12 cellular contexts compared by ENCODE assay signal in the genomic region with DNA sequence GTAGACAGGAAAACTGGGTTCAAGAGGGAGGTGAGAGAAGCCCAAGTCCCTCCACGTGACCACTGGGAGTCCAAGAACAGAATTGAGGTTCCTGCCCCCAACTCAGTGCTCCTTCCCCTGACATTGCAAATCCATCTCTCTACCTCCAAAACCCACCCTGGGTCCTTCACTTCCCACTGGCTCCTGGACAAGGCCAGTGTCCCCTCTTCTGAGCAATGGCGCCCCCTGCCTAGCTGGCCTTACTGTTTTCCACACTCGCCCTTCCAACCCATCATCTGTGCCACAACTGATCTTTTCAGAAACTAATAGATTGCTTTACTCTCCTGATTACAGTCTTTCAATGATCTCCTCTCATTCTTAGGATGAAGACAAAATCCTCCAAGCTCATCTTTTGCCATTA.
DNase-seq lines count a peak whose midpoint lies in the region; ATAC-seq and TF ChIP-seq lines count a peak whose summit lies in the region.
"Had no signal": no experiment of that assay in that cellular context is flagged by ENCODE, and none has a peak within 500 bp of the region (broad histone marks: within the 10 kb centered on the region; RNA-seq: fewer than 3 reads in every experiment).

No MANE protein-coding gene starts in this region.

- no peaks in the 10 kb centered on the region for H4K20me1 ChIP-seq in SK-N-SH (ENCODE audit: insufficient read depth)

- no peak for TF ChIP-seq EP300 in SK-N-SH (IDR thresholded peaks at IDR 0.05; ENCODE audit: borderline replicate concordance in 1 of 2, low read depth in 1 of 2, low read length in 1 of 2)

- H3K9ac ChIP-seq in SK-N-SH = no peak overlapping the region

- H2AFZ ChIP-seq in SK-N-SH (ENCODE audit: low read depth) = no peak overlapping the region

- TF ChIP-seq CTCF in SK-N-SH (IDR thresholded peaks at IDR 0.05) = peak; percentile 37; the same call in 1 of the 2 replicates
- peak; percentile 37 for TF ChIP-seq CTCF in GM12873 (IDR thresholded peaks at IDR 0.05; ENCODE audit: insufficient read depth, low read depth, low read length, missing control alignments)
- TF ChIP-seq CTCF in brain microvascular endothelial cell (IDR thresholded peaks at IDR 0.05; ENCODE audit: low read depth, low read length, missing control alignments) = peak; percentile 50

- in situ Hi-C loops in brain microvascular endothelial cell (cut with HindIII; ENCODE audit: low pct_ligation_motif_present, low sequenced_read_pairs) = no loop called here

- no peaks in the 10 kb centered on the region for H3K9me3 ChIP-seq in SK-N-SH
- H3K9me3 ChIP-seq: thoracic aorta had no signal

- CTCF ChIA-PET in SK-N-SH (lab: Yijun Ruan, JAX) = interaction anchor here (0.6 to 1.5 kb wide), 4 partner anchors 11 to 317 kb away, joined by 3 to 7 read pairs (median 4); no protein-coding TSS in a partner anchor

- H3K36me3 ChIP-seq in SK-N-SH (replicated peaks in 1 of 2; ENCODE audit: control insufficient read depth in 1 of 2, insufficient read depth in 2 of 2, low read length in 1 of 2) (no peaks in the 10 kb centered on the region), brain microvascular endothelial cell (replicated peaks) (no peaks in the 10 kb centered on the region)
- H3K36me3 ChIP-seq: thoracic aorta had no signal

- H3K27ac ChIP-seq in SK-N-SH (ENCODE audit: low read depth in 2 of 2, low read length in 1 of 2) (no peak overlapping the region), brain microvascular endothelial cell (no peak overlapping the region)
- H3K27ac ChIP-seq: thoracic aorta had no signal

- H3K9me2 ChIP-seq in SK-N-SH = no peaks in the 10 kb centered on the region

- WGBS in SK-N-SH (ENCODE audit: low lambda C conversion rate) = 83% methylated on average over 3 of the region's 3 CpGs

- H3K4me1 ChIP-seq in SK-N-SH (ENCODE audit: control insufficient read depth in 1 of 2, insufficient read depth in 2 of 2, low read depth in 1 of 2, low read length in 1 of 2) = peaks cover 0 to 10% of the 10 kb centered on the region in 2 experiments; a peak in 2 of 4 replicates

- DNase-seq in SK-N-SH (no peak), brain microvascular endothelial cell (no peak), mesenteric fat pad (ENCODE audit: low spot score) (peak; percentile 60), RKO (ENCODE audit: low spot score) (no peak)
- DNase-seq: activated CD4-positive, alpha-beta T cell treated with anti-CD3 and anti-CD28 coated beads for 4 hours; DMS79 had no signal

- POLR2A ChIA-PET in SK-N-SH (lab: Yijun Ruan, JAX) = no interaction called here

- no peak overlapping the region for H3K4me2 ChIP-seq in SK-N-SH

- no peaks in the 10 kb centered on the region for H3F3A ChIP-seq in SK-N-SH (replicated peaks; ENCODE audit: insufficient read depth)

- TF ChIP-seq RAD21 in SK-N-SH (IDR thresholded peaks at IDR 0.05; ENCODE audit: low read length) = peak; percentile 54

- H3K27me3 ChIP-seq in SK-N-SH (ENCODE audit: insufficient read depth) (no peaks in the 10 kb centered on the region), brain microvascular endothelial cell (replicated peaks) (no peaks in the 10 kb centered on the region)

- ATAC-seq in SK-N-SH treated with all-trans-retinoic acid at 6 μM for 48 hours (no peak), GM19328 (IDR thresholded peaks at IDR 0.05; ENCODE audit: unreplicated experiment) (no peak), HG03571 (IDR thresholded peaks at IDR 0.05; ENCODE audit: unreplicated experiment) (no peak)
- ATAC-seq: right cardiac atrium had no signal

- H3K79me2 ChIP-seq in SK-N-SH (ENCODE audit: insufficient read depth) = no peaks in the 10 kb centered on the region

- H3K4me3 ChIP-seq in SK-N-SH (ENCODE audit: low read depth in 2 of 2, low read length in 1 of 2) (no peak overlapping the region), brain microvascular endothelial cell (ENCODE audit: low read depth, low read length) (no peak overlapping the region)
- H3K4me3 ChIP-seq: thoracic aorta had no signal

TF ChIP-seq in SK-N-SH, 30 proteins besides CTCF, POLR2A, EP300 and RAD21:
- no peak for TF ChIP-seq CHD2 (IDR thresholded peaks at IDR 0.05; ENCODE audit: low read length, partially characterized antibody)
- TF ChIP-seq SMC3 (IDR thresholded peaks at IDR 0.05; ENCODE audit: low read depth, low read length) = peak; percentile 12; the same call in 1 of the 2 replicates
- TF ChIP-seq, protein P1, sequence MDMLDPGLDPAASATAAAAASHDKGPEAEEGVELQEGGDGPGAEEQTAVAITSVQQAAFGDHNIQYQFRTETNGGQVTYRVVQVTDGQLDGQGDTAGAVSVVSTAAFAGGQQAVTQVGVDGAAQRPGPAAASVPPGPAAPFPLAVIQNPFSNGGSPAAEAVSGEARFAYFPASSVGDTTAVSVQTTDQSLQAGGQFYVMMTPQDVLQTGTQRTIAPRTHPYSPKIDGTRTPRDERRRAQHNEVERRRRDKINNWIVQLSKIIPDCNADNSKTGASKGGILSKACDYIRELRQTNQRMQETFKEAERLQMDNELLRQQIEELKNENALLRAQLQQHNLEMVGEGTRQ (IDR thresholded peaks at IDR 0.05; ENCODE audit: borderline replicate concordance, low read depth, low read length) = no peak
- TF ChIP-seq POLR2AphosphoS5 (IDR thresholded peaks at IDR 0.05; ENCODE audit: low read depth, low read length) = no peak
- no peak for TF ChIP-seq TEAD4 (IDR thresholded peaks at IDR 0.05; ENCODE audit: borderline replicate concordance, insufficient read depth)
TF ChIP-seq in SK-N-SH: peak in this region for 1.

TF ChIP-seq in SK-N-SH treated with all-trans-retinoic acid at 6 μM for 48 hours, 23 proteins besides CTCF, POLR2A, EP300 and RAD21:
- TF ChIP-seq, protein P2, sequence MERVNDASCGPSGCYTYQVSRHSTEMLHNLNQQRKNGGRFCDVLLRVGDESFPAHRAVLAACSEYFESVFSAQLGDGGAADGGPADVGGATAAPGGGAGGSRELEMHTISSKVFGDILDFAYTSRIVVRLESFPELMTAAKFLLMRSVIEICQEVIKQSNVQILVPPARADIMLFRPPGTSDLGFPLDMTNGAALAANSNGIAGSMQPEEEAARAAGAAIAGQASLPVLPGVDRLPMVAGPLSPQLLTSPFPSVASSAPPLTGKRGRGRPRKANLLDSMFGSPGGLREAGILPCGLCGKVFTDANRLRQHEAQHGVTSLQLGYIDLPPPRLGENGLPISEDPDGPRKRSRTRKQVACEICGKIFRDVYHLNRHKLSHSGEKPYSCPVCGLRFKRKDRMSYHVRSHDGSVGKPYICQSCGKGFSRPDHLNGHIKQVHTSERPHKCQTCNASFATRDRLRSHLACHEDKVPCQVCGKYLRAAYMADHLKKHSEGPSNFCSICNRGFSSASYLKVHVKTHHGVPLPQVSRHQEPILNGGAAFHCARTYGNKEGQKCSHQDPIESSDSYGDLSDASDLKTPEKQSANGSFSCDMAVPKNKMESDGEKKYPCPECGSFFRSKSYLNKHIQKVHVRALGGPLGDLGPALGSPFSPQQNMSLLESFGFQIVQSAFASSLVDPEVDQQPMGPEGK (CRISPR knock-in tag; IDR thresholded peaks at IDR 0.05; ENCODE audit: borderline replicate concordance) = no peak
- TF ChIP-seq ZNF8 (CRISPR knock-in tag; IDR thresholded peaks at IDR 0.05) (no peak), ZNF70 (CRISPR knock-in tag; IDR thresholded peaks at IDR 0.05) (no peak), RARB (CRISPR knock-in tag; IDR thresholded peaks at IDR 0.05) (no peak), OSR1 (CRISPR knock-in tag; IDR thresholded peaks at IDR 0.05) (no peak)
- TF ChIP-seq, protein P3, sequence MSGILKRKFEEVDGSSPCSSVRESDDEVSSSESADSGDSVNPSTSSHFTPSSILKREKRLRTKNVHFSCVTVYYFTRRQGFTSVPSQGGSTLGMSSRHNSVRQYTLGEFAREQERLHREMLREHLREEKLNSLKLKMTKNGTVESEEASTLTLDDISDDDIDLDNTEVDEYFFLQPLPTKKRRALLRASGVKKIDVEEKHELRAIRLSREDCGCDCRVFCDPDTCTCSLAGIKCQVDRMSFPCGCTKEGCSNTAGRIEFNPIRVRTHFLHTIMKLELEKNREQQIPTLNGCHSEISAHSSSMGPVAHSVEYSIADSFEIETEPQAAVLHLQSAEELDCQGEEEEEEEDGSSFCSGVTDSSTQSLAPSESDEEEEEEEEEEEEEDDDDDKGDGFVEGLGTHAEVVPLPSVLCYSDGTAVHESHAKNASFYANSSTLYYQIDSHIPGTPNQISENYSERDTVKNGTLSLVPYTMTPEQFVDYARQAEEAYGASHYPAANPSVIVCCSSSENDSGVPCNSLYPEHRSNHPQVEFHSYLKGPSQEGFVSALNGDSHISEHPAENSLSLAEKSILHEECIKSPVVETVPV (CRISPR knock-in tag; IDR thresholded peaks at IDR 0.05) = no peak
- TF ChIP-seq, protein P4, sequence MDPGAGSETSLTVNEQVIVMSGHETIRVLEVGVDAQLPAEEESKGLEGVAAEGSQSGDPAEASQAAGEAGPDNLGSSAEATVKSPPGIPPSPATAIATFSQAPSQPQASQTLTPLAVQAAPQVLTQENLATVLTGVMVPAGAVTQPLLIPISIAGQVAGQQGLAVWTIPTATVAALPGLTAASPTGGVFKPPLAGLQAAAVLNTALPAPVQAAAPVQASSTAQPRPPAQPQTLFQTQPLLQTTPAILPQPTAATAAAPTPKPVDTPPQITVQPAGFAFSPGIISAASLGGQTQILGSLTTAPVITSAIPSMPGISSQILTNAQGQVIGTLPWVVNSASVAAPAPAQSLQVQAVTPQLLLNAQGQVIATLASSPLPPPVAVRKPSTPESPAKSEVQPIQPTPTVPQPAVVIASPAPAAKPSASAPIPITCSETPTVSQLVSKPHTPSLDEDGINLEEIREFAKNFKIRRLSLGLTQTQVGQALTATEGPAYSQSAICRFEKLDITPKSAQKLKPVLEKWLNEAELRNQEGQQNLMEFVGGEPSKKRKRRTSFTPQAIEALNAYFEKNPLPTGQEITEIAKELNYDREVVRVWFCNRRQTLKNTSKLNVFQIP (CRISPR knock-in tag; IDR thresholded peaks at IDR 0.05; ENCODE audit: borderline replicate concordance, low read depth) = no peak
